ENCODE assay signal across 14 cellular contexts in the genomic region with DNA sequence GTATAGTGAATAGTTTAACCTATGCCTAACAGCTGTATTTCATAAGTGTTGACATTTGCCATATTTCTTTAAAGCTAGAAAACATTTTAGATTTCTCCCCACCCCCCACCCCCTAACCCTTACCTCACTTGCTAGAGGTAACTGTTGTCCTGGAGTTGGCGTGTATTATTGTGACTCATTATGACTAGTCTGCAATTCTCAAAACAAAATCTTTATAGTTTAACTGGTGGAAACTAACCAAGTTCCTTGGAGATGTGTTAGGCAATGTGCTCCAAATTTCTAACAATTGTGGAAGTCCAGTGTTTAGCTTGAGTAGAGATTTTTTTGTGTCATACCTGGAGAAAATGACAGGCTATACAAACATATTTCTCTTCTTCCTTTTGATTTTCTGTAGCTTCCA. TPM values are rescaled to one million over a fixed set of nuclear protein-coding genes. Genes with fewer than 3 reads are reported as not detected.
DNase-seq lines count a peak whose midpoint lies in the region; ATAC-seq and TF ChIP-seq lines count a peak whose summit lies in the region.
"Had no signal": no experiment of that assay in that cellular context is flagged by ENCODE, and none has a peak within 500 bp of the region (broad histone marks: within the 10 kb centered on the region; RNA-seq: fewer than 3 reads in every experiment).

No MANE protein-coding gene starts in this region.

- in situ Hi-C loops in gastrocnemius medialis (cut with MboI; ENCODE audit: low sequenced_read_pairs in 4 of 4): no loop called here

- ATAC-seq in gastrocnemius medialis: no peak

- H3K4me3 ChIP-seq in gastrocnemius medialis: no peak overlapping the region
- H3K4me3 ChIP-seq: upper lobe of left lung had no signal

- no peaks in the 10 kb centered on the region for H3K9me3 ChIP-seq in gastrocnemius medialis
- H3K9me3 ChIP-seq: neutrophil, upper lobe of left lung had no signal

- TF ChIP-seq POLR2A in gastrocnemius medialis (IDR thresholded peaks at IDR 0.05): no peak

- DNase-seq in Daoy (ENCODE audit: low read depth) (peak; percentile 74), NCI-H226 (peak; percentile 81), dedifferentiated amniotic fluid mesenchymal stem cell (ENCODE audit: extremely low spot score) (peak; percentile 48), non-pigmented ciliary epithelial cell (ENCODE audit: low read depth) (peak; percentile 67), NCI-H187 (lab: John Stamatoyannopoulos, UW) (no peak), D341Med (ENCODE audit: low spot score) (no peak), gastrocnemius medialis (no peak), caudate nucleus (lab: John Stamatoyannopoulos, UW) (no peak)
- DNase-seq: effector CD4-positive, alpha-beta T cell; NCI-H1105 treated with DMSO at 0.1 percent for 48 hours; T1000; upper lobe of left lung had no signal

- no peaks in the 10 kb centered on the region for H3K4me1 ChIP-seq in gastrocnemius medialis

- no peaks in the 10 kb centered on the region for H3K27me3 ChIP-seq in gastrocnemius medialis
- H3K27me3 ChIP-seq: neutrophil, upper lobe of left lung had no signal

- H3K27ac ChIP-seq in gastrocnemius medialis (no peak overlapping the region), caudate nucleus (ENCODE audit: low read depth, low read length) (no peak overlapping the region)
- H3K27ac ChIP-seq: neutrophil, upper lobe of left lung had no signal

- TF ChIP-seq CTCF in gastrocnemius medialis (IDR thresholded peaks at IDR 0.05 in 4 of 5, conservative IDR thresholded peaks at IDR 0.05 in 1 of 5): no peak

- intact Hi-C loops in gastrocnemius medialis (cut with DNase I; ENCODE audit: low total_unique reads): no loop called here

- peaks cover 0 to 3% of the 10 kb centered on the region in 2 donors for H3K36me3 ChIP-seq in gastrocnemius medialis

RNA-seq across cellular contexts. Expression of a gene that starts 38.0 kb away (rescaled TPM):
- total RNA-seq in Daoy (2014; rRNA removed; shearing (Covaris generic)): not detected in 2 replicates
- not detected for total RNA-seq in gastrocnemius medialis
- total RNA-seq: activated T-helper 1 cell treated with anti-CD3 and anti-CD28 coated beads, Interleukin-12 subunit alpha, Interleukin-12 subunit beta, Interleukin-2, Interleukin-4 antibody, amounts not matched to agents 30 ng/mL and 10 ng/mL and 1 ng/mL, durations not matched to agents 14 hours and 24 hours and 36 hours; upper lobe of left lung had no signal

RNA-seq across cellular contexts. Expression of a gene that starts 42.5 kb away (rescaled TPM):
- 45.2 and 55.2 TPM in 2 replicates for total RNA-seq in Daoy (2014; rRNA removed; shearing (Covaris generic))
- 10 to 100 TPM; 11.5 to 16.9 (median 13.3) TPM for total RNA-seq in gastrocnemius medialis

Comparison
In these comparisons a context has a peak if more than half of its experiments do, and no peak if none do; other contexts are left out.
1. DNase-seq: peak in Daoy (single experiment), NCI-H226 (single experiment), dedifferentiated amniotic fluid mesenchymal stem cell (single experiment) and non-pigmented ciliary epithelial cell (single experiment); none in NCI-H187 (0 of 2), D341Med (single experiment), gastrocnemius medialis (0 of 2) and caudate nucleus (0 of 61).